ENCODE assay signal across 1 cellular context in genomic region chr5:61347088-61347487, GRCh38.
TF ChIP-seq lines count a peak whose summit lies in the region.

No MANE protein-coding gene starts in this region.

TF ChIP-seq in GM23338, 12 proteins besides CTCF, POLR2A, EP300 and RAD21 (continued from another document):
- TF ChIP-seq ETS1 (IDR thresholded peaks at IDR 0.05) = no peak
